1 cellular context compared by ENCODE assay signal in genomic region chr3:62211675-62212429, GRCh38.
TF ChIP-seq lines count a peak whose summit lies in the region.

No MANE protein-coding gene starts in this region.

TF ChIP-seq in H1, 55 proteins besides CTCF, POLR2A, EP300 and RAD21 (continued from another document):
- TF ChIP-seq CHD7 (IDR thresholded peaks at IDR 0.05; ENCODE audit: insufficient replicate concordance, low read length) = no peak
